Comparison of ENCODE assay signal across 2 cellular contexts in genomic region chr7:101959829-101960228, GRCh38.
TF ChIP-seq lines count a peak whose summit lies in the region.

No MANE protein-coding gene starts in this region.

TF ChIP-seq in GM23338, 12 proteins besides CTCF, POLR2A, EP300 and RAD21 (continued from another document):
- no peak for TF ChIP-seq ZNF462 (CRISPR knock-in tag; IDR thresholded peaks at IDR 0.05)
- TF ChIP-seq EZH2phosphoT487 (IDR thresholded peaks at IDR 0.05; ENCODE audit: unreplicated experiment) = no peak
- TF ChIP-seq CREB1 (CRISPR knock-in tag; IDR thresholded peaks at IDR 0.05; ENCODE audit: low read depth) = no peak
- TF ChIP-seq REST (IDR thresholded peaks at IDR 0.05; ENCODE audit: unreplicated experiment) = no peak
- no peak for TF ChIP-seq EZH2 (IDR thresholded peaks at IDR 0.05; ENCODE audit: low read depth, unreplicated experiment)
- TF ChIP-seq JUNB (IDR thresholded peaks at IDR 0.05; ENCODE audit: unreplicated experiment) = no peak
- no peak for TF ChIP-seq POLR2AphosphoS5 (IDR thresholded peaks at IDR 0.05; ENCODE audit: low read depth)
- TF ChIP-seq ETS1 (IDR thresholded peaks at IDR 0.05) = no peak
- no peak for TF ChIP-seq ZNF114 (CRISPR knock-in tag; IDR thresholded peaks at IDR 0.05)
- TF ChIP-seq NANOG (IDR thresholded peaks at IDR 0.05; ENCODE audit: borderline replicate concordance) = no peak
- TF ChIP-seq ZNF331 (CRISPR knock-in tag; IDR thresholded peaks at IDR 0.05; ENCODE audit: low read depth) = no peak

TF ChIP-seq in WTC11, 78 proteins besides CTCF, POLR2A, EP300 and RAD21 (continued from another document):
- TF ChIP-seq ERG (CRISPR knock-in tag; IDR thresholded peaks at IDR 0.05) (no peak), ETV6 (CRISPR knock-in tag; IDR thresholded peaks at IDR 0.05) (no peak), SMAD3 (CRISPR knock-in tag; IDR thresholded peaks at IDR 0.05; ENCODE audit: borderline replicate concordance) (no peak), EMX1 (CRISPR knock-in tag; IDR thresholded peaks at IDR 0.05) (no peak), ZNF121 (CRISPR knock-in tag; IDR thresholded peaks at IDR 0.05) (no peak), E2F4 (CRISPR knock-in tag; IDR thresholded peaks at IDR 0.05; ENCODE audit: borderline replicate concordance, low read depth) (no peak), ELF4 (CRISPR knock-in tag; IDR thresholded peaks at IDR 0.05; ENCODE audit: low read depth) (no peak), GABPB1 (CRISPR knock-in tag; IDR thresholded peaks at IDR 0.05) (no peak), PRDM15 (CRISPR knock-in tag; IDR thresholded peaks at IDR 0.05) (no peak), ZNF263 (CRISPR knock-in tag; IDR thresholded peaks at IDR 0.05; ENCODE audit: low read depth) (no peak), ZNF396 (CRISPR knock-in tag; IDR thresholded peaks at IDR 0.05; ENCODE audit: borderline replicate concordance) (no peak)
TF ChIP-seq in WTC11: peak in this region for 0.
